ENCODE assay signal across 9 cellular contexts in the genomic region with DNA sequence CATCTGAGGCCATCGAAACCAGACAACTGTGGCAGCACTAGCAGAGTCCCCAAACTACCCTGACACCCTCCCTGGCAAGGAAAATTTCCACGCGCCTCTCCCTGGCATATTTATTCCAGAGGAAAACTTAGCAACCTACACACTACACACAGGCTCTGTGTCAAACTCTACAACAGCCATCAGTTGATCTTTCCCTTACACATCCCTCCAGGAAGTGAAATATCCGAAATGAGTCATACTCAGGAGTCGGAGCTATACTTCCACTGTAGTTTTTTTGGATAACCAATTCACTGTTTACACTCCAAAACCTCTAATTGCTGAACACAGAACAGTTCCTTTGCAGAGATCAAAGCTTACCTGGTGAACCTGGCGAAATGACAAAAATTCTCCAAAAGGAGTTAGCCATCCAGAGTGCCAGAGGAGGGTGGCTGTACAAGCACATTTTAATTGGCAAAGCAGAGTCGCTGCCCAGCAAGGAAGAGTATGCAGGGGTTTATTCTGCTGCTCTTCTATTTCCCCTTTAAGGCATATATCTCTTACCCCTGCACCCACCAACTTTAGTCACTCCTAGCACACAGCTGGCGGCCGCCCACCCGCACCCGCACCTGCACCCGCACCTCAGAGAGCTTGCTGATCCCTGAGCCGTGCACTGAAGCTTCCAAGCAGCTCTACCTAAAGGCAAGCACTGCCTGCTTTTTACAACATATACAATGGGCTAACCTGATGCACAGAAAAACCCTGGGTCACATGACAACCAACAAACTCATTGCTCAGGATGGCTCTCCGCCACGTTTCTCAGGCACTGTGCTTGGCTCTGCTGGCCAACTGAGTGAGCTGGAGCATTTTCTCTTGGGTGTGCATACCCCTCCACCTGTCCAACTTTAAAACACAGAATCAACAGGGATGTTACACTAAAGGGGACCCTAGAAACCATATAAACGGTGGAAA. TPM values are rescaled to one million over a fixed set of nuclear protein-coding genes. Genes with fewer than 3 reads are reported as not detected.
DNase-seq lines count a peak whose midpoint lies in the region; ATAC-seq and TF ChIP-seq lines count a peak whose summit lies in the region.
"Had no signal": no experiment of that assay in that cellular context is flagged by ENCODE, and none has a peak within 500 bp of the region (broad histone marks: within the 10 kb centered on the region; RNA-seq: fewer than 3 reads in every experiment).

No MANE protein-coding gene starts in this region.

- no peak for ATAC-seq in activated CD8-positive, alpha-beta T cell treated with anti-CD3 and anti-CD28 coated beads for 36 hours
- ATAC-seq in activated CD8-positive, alpha-beta T cell treated with anti-CD3 and anti-CD28 coated beads, Interleukin-2, amount 10 ng/mL, durations not matched to agents 7 days and 5 days, result no peak
- ATAC-seq in left colon (peak; percentile 86), GM21786 (IDR thresholded peaks at IDR 0.05; ENCODE audit: unreplicated experiment) (no peak), GM19455 (IDR thresholded peaks at IDR 0.05; ENCODE audit: unreplicated experiment) (no peak)

- peak overlapping the region; percentile 63 for H3K27ac Mint-ChIP-seq in activated CD8-positive, alpha-beta T cell treated with anti-CD3 and anti-CD28 coated beads for 36 hours
- no peak overlapping the region for H3K27ac Mint-ChIP-seq in activated CD8-positive, alpha-beta T cell treated with anti-CD3 and anti-CD28 coated beads, Interleukin-2, amount 10 ng/mL, durations not matched to agents 7 days and 5 days
- H3K27ac Mint-ChIP-seq in type B pancreatic cell, result peak overlapping the region; percentile 57

- H3K9me3 Mint-ChIP-seq in activated CD8-positive, alpha-beta T cell treated with anti-CD3 and anti-CD28 coated beads for 36 hours, result no peaks in the 10 kb centered on the region
- H3K9me3 Mint-ChIP-seq in activated CD8-positive, alpha-beta T cell treated with anti-CD3 and anti-CD28 coated beads, Interleukin-2, amount 10 ng/mL, durations not matched to agents 7 days and 5 days (ENCODE audit: insufficient read depth), result no peaks in the 10 kb centered on the region
- no peaks in the 10 kb centered on the region for H3K9me3 Mint-ChIP-seq in type B pancreatic cell

- peak; percentile 27 for DNase-seq in activated CD8-positive, alpha-beta T cell treated with anti-CD3 and anti-CD28 coated beads for 36 hours
- no peak for DNase-seq in activated CD8-positive, alpha-beta T cell treated with anti-CD3 and anti-CD28 coated beads, Interleukin-2, amount 10 ng/mL, durations not matched to agents 7 days and 5 days
- peak; percentile 77 for DNase-seq in astrocyte of the hippocampus (ENCODE audit: low read depth, low spot score)
- DNase-seq in left colon, result no peak
- no peak for DNase-seq in type B pancreatic cell (ENCODE audit: extremely low spot score, unreplicated experiment)
- DNase-seq in GM19238 (ENCODE audit: insufficient read length, low spot score), result no peak
- DNase-seq: NCI-H146 had no signal

- intact Hi-C loops in activated CD8-positive, alpha-beta T cell treated with anti-CD3 and anti-CD28 coated beads for 36 hours (cut with micrococcal nuclease), result no loop called here
- intact Hi-C loops in left colon (cut with DNase I, micrococcal nuclease), result no loop called here

- peaks cover 26% of the 10 kb centered on the region for H3K36me3 Mint-ChIP-seq in activated CD8-positive, alpha-beta T cell treated with anti-CD3 and anti-CD28 coated beads for 36 hours (ENCODE audit: low read depth)
- H3K36me3 Mint-ChIP-seq in activated CD8-positive, alpha-beta T cell treated with anti-CD3 and anti-CD28 coated beads, Interleukin-2, amount 10 ng/mL, durations not matched to agents 7 days and 5 days (ENCODE audit: low read depth), result peaks cover 38% of the 10 kb centered on the region
- H3K36me3 Mint-ChIP-seq in type B pancreatic cell, result no peaks in the 10 kb centered on the region

- POLR2A ChIA-PET in activated CD8-positive, alpha-beta T cell treated with anti-CD3 and anti-CD28 coated beads for 36 hours (lab: Charles Lee), result interaction anchor here (0.7 to 1.4 kb wide), 3 partner anchors 18 to 168 kb away, joined by 3 to 4 read pairs (median 3); no protein-coding TSS in a partner anchor
- POLR2A ChIA-PET in activated CD8-positive, alpha-beta T cell treated with anti-CD3 and anti-CD28 coated beads, Interleukin-2, amount 10 ng/mL, durations not matched to agents 7 days and 5 days (lab: Charles Lee), result no interaction called here

- H3K4me3 Mint-ChIP-seq in activated CD8-positive, alpha-beta T cell treated with anti-CD3 and anti-CD28 coated beads for 36 hours, result no peak overlapping the region
- H3K4me3 Mint-ChIP-seq in activated CD8-positive, alpha-beta T cell treated with anti-CD3 and anti-CD28 coated beads, Interleukin-2, amount 10 ng/mL, durations not matched to agents 7 days and 5 days, result no peak overlapping the region
- no peak overlapping the region for H3K4me3 Mint-ChIP-seq in type B pancreatic cell

- peaks cover 84% of the 10 kb centered on the region for H3K4me1 Mint-ChIP-seq in activated CD8-positive, alpha-beta T cell treated with anti-CD3 and anti-CD28 coated beads for 36 hours (ENCODE audit: low read depth)
- peaks cover 56% of the 10 kb centered on the region for H3K4me1 Mint-ChIP-seq in activated CD8-positive, alpha-beta T cell treated with anti-CD3 and anti-CD28 coated beads, Interleukin-2, amount 10 ng/mL, durations not matched to agents 7 days and 5 days (ENCODE audit: low read depth)
- peaks cover 62% of the 10 kb centered on the region for H3K4me1 Mint-ChIP-seq in type B pancreatic cell (ENCODE audit: unreplicated experiment)

- TF ChIP-seq CTCF in activated CD8-positive, alpha-beta T cell treated with anti-CD3 and anti-CD28 coated beads for 36 hours (IDR thresholded peaks at IDR 0.05), result no peak
- TF ChIP-seq CTCF in type B pancreatic cell (conservative IDR thresholded peaks at IDR 0.05), result no peak

- CTCF ChIA-PET in activated CD8-positive, alpha-beta T cell treated with anti-CD3 and anti-CD28 coated beads for 36 hours (lab: Charles Lee), result interaction anchor here (1.0 to 1.4 kb wide), 3 partner anchors 40 to 231 kb away, joined by 3 to 4 read pairs (median 3); no protein-coding TSS in a partner anchor
- CTCF ChIA-PET in activated CD8-positive, alpha-beta T cell treated with anti-CD3 and anti-CD28 coated beads, Interleukin-2, amount 10 ng/mL, durations not matched to agents 7 days and 5 days (lab: Charles Lee), result interaction anchor here (1.4 kb wide), 1 partner anchor 151 kb away, joined by 4 read pairs; no protein-coding TSS in a partner anchor

- no peaks in the 10 kb centered on the region for H3K27me3 Mint-ChIP-seq in activated CD8-positive, alpha-beta T cell treated with anti-CD3 and anti-CD28 coated beads for 36 hours
- H3K27me3 Mint-ChIP-seq in activated CD8-positive, alpha-beta T cell treated with anti-CD3 and anti-CD28 coated beads, Interleukin-2, amount 10 ng/mL, durations not matched to agents 7 days and 5 days (ENCODE audit: low read depth), result no peaks in the 10 kb centered on the region
- no peaks in the 10 kb centered on the region for H3K27me3 Mint-ChIP-seq in type B pancreatic cell

RNA-seq across cellular contexts. Expression of gene CAPZB, which starts 54.9 kb away (rescaled TPM):
- total RNA-seq in activated CD8-positive, alpha-beta T cell treated with anti-CD3 and anti-CD28 coated beads for 36 hours, result 100 to 1,000 TPM; 335 to 340 TPM
- 100 to 1,000 TPM; 492 to 518 TPM for total RNA-seq in activated CD8-positive, alpha-beta T cell treated with anti-CD3 and anti-CD28 coated beads, Interleukin-2, amount 10 ng/mL, durations not matched to agents 7 days and 5 days
- total RNA-seq in left colon (100 to 1,000 TPM; 340 to 367 TPM), type B pancreatic cell (ENCODE audit: low replicate concordance) (264 and 286 TPM in 2 replicates)

Comparison
In these comparisons a context has a peak if more than half of its experiments do, and no peak if none do; other contexts are left out.
1. DNase-seq: peak in activated CD8-positive, alpha-beta T cell treated with anti-CD3 and anti-CD28 coated beads for 36 hours (single experiment) and astrocyte of the hippocampus (single experiment); none in activated CD8-positive, alpha-beta T cell treated with anti-CD3 and anti-CD28 coated beads, Interleukin-2, amount 10 ng/mL, durations not matched to agents 7 days and 5 days (single experiment), left colon (0 of 2), type B pancreatic cell (single experiment) and GM19238 (single experiment).